In genomic region chr5:151676719-151677118, GRCh38 we compare ENCODE assay signal across 13 cellular contexts. TPM values are rescaled to one million over a fixed set of nuclear protein-coding genes. Genes with fewer than 3 reads are reported as not detected.
DNase-seq lines count a peak whose midpoint lies in the region; ATAC-seq and TF ChIP-seq lines count a peak whose summit lies in the region.
"Had no signal": no experiment of that assay in that cellular context is flagged by ENCODE, and none has a peak within 500 bp of the region (broad histone marks: within the 10 kb centered on the region; RNA-seq: fewer than 3 reads in every experiment).

No MANE protein-coding gene starts in this region.

- no peaks in the 10 kb centered on the region for H3K9me3 Mint-ChIP-seq in mesothelial cell of epicardium
- H3K9me3 Mint-ChIP-seq in CD4-positive, alpha-beta memory T cell = no peaks in the 10 kb centered on the region

- H3K27ac ChIP-seq in RWPE2 (ENCODE audit: poor library complexity, severe bottlenecking) = peak overlapping the region; percentile 31
- peak overlapping the region; percentile 21 for H3K27ac ChIP-seq in ectodermal cell (ENCODE audit: insufficient read depth, low read depth, low read length, poor library complexity, severe bottlenecking)
- H3K27ac ChIP-seq in thyroid gland = peak overlapping the region; percentile 55 to 83 (median 78)
- no peak overlapping the region for H3K27ac ChIP-seq in CD4-positive, alpha-beta memory T cell (ENCODE audit: low read depth, low read length)
- H3K27ac ChIP-seq: KMS-11 had no signal

- POLR2A ChIA-PET in CD4-positive, alpha-beta memory T cell (lab: Charles Lee; ENCODE audit: partially characterized antibody) = no interaction called here

- H3K4me1 Mint-ChIP-seq in mesothelial cell of epicardium = peaks cover 72% of the 10 kb centered on the region
- H3K4me1 Mint-ChIP-seq in CD4-positive, alpha-beta memory T cell = no peaks in the 10 kb centered on the region

- no peak overlapping the region for H3K4me3 ChIP-seq in RWPE2 (ENCODE audit: severe bottlenecking)
- H3K4me3 ChIP-seq in ectodermal cell (ENCODE audit: insufficient read depth, low read depth, low read length) = no peak overlapping the region
- no peak overlapping the region for H3K4me3 ChIP-seq in thyroid gland (replicated peaks in 1 of 3)
- no peak overlapping the region for H3K4me3 ChIP-seq in CD4-positive, alpha-beta memory T cell (ENCODE audit: low read length in 2 of 2)

- H3K36me3 Mint-ChIP-seq in mesothelial cell of epicardium = peaks cover 30% of the 10 kb centered on the region
- no peaks in the 10 kb centered on the region for H3K36me3 Mint-ChIP-seq in CD4-positive, alpha-beta memory T cell

- no peaks in the 10 kb centered on the region for H3K27me3 ChIP-seq in RWPE2 (ENCODE audit: insufficient read depth, poor library complexity, severe bottlenecking)
- H3K27me3 ChIP-seq in ectodermal cell (ENCODE audit: control insufficient read depth, insufficient read depth, low read length, poor library complexity, severe bottlenecking) = no peaks in the 10 kb centered on the region
- H3K27me3 ChIP-seq in thyroid gland = no peaks in the 10 kb centered on the region
- H3K27me3 ChIP-seq in CD4-positive, alpha-beta memory T cell (ENCODE audit: insufficient read depth, low read length) = no peaks in the 10 kb centered on the region

- H3K4me1 ChIP-seq in RWPE2 (ENCODE audit: insufficient read depth, poor library complexity, severe bottlenecking) = peaks cover 24% of the 10 kb centered on the region
- H3K4me1 ChIP-seq in ectodermal cell (ENCODE audit: control insufficient read depth, insufficient read depth, low read length) = peaks cover 32% of the 10 kb centered on the region
- H3K4me1 ChIP-seq in thyroid gland = peaks cover 21 to 91% of the 10 kb centered on the region in 2 donors
- H3K4me1 ChIP-seq in CD4-positive, alpha-beta memory T cell (ENCODE audit: insufficient read depth, low read length) = no peaks in the 10 kb centered on the region

- CTCF ChIA-PET in CD4-positive, alpha-beta memory T cell (lab: Charles Lee; ENCODE audit: partially characterized antibody) = no interaction called here

- WGBS in ectodermal cell, 2 experiments = 65 to 66% methylated on average over 2 of the region's 2 CpGs
- 71 to 72% methylated on average over 2 of the region's 2 CpGs for WGBS in thyroid gland, 2 donors

- TF ChIP-seq CTCF in RWPE2 (IDR thresholded peaks at IDR 0.05; ENCODE audit: poor library complexity, severe bottlenecking) (no peak), mesothelial cell of epicardium (IDR thresholded peaks at IDR 0.05; ENCODE audit: unreplicated experiment) (no peak), thyroid gland (IDR thresholded peaks at IDR 0.05) (no peak)

- no peak overlapping the region for H3K4me3 Mint-ChIP-seq in mesothelial cell of epicardium
- H3K4me3 Mint-ChIP-seq in CD4-positive, alpha-beta memory T cell = no peak overlapping the region

- DNase-seq in RWPE2 (ENCODE audit: low spot score) (no peak), mesothelial cell of epicardium (ENCODE audit: low spot score in 2 of 2, unreplicated experiment in 2 of 2) (no peak), thyroid gland (no peak), putamen (ENCODE audit: low spot score) (no peak)
- DNase-seq in stimulated activated CD4-positive, alpha-beta T cell treated with anti-CD3 and anti-CD28 coated beads, Interleukin-4, amount 100 ng/mL, for 4 hours = no peak
- no peak for DNase-seq in CD4-positive, alpha-beta memory T cell
- DNase-seq in activated effector memory CD4-positive, alpha-beta T cell treated with anti-CD3 and anti-CD28 coated beads, Interleukin-2, amount 50 U/mL, for 16 hours = no peak
- DNase-seq: activated CD4-positive, alpha-beta T cell treated with anti-CD3 and anti-CD28 coated beads for 48 hours; activated gamma-delta T cell treated with Interleukin-2 at 50 U/mL for 16 hours; kidney glomerular epithelial cell; SHP77 treated with DMSO at 0.1 percent for 48 hours had no signal

- intact Hi-C loops in thyroid gland (cut with DNase I) = no loop called here
- intact Hi-C loops in CD4-positive, alpha-beta memory T cell (cut with micrococcal nuclease) = no loop called here

- H3K27me3 Mint-ChIP-seq in mesothelial cell of epicardium (ENCODE audit: low read depth) = no peaks in the 10 kb centered on the region
- peaks cover 0 to 2% of the 10 kb centered on the region in 2 donors for H3K27me3 Mint-ChIP-seq in CD4-positive, alpha-beta memory T cell

- no peak for ATAC-seq in RWPE2 (ENCODE audit: low read depth)

- no peak for TF ChIP-seq POLR2A in thyroid gland (IDR thresholded peaks at IDR 0.05)

- peak overlapping the region; percentile 92 for H3K27ac Mint-ChIP-seq in mesothelial cell of epicardium
- no peak overlapping the region for H3K27ac Mint-ChIP-seq in CD4-positive, alpha-beta memory T cell

- H3K36me3 ChIP-seq in RWPE2 (ENCODE audit: low read depth) (peaks cover 95% of the 10 kb centered on the region), ectodermal cell (ENCODE audit: control insufficient read depth, insufficient read depth, low read length) (peaks cover 25% of the 10 kb centered on the region), thyroid gland (peaks cover 25% of the 10 kb centered on the region in 2 donors)
- no peaks in the 10 kb centered on the region for H3K36me3 ChIP-seq in CD4-positive, alpha-beta memory T cell (ENCODE audit: insufficient read depth, low read length)

- H3K9me3 ChIP-seq in RWPE2 (ENCODE audit: severe bottlenecking) = no peaks in the 10 kb centered on the region
- no peaks in the 10 kb centered on the region for H3K9me3 ChIP-seq in ectodermal cell (ENCODE audit: control insufficient read depth, low read length)
- H3K9me3 ChIP-seq in thyroid gland = no peaks in the 10 kb centered on the region
- H3K9me3 ChIP-seq in CD4-positive, alpha-beta memory T cell (ENCODE audit: control insufficient read depth in 1 of 2, low read length in 2 of 2) = no peaks in the 10 kb centered on the region

RNA-seq across cellular contexts. Expression of gene SPARC, which starts 10.0 kb away (rescaled TPM):
- 665 TPM for polyA plus RNA-seq in ectodermal cell (2013, experiment 1 of 4)
- polyA plus RNA-seq in ectodermal cell (2013, experiment 2 of 4) = 611 TPM
- polyA plus RNA-seq in ectodermal cell (2013, experiment 3 of 4) = 459 TPM
- polyA plus RNA-seq in ectodermal cell (2013, experiment 4 of 4) = 544 TPM
- total RNA-seq in mesothelial cell of epicardium = 2,843 to 2,896 TPM (median 2,890 TPM) in 3 replicates
- total RNA-seq in thyroid gland = 100 to 1,000 TPM; 302 to 327 (median 309) TPM
- under 1 TPM; 0.19 to 0.47 TPM for total RNA-seq in CD4-positive, alpha-beta memory T cell
- under 1 TPM in 1 of 2 donors, not detected in 1; 0.37 TPM for polyA plus RNA-seq in CD4-positive, alpha-beta memory T cell

Comparison
In these comparisons a context has a peak if more than half of its experiments do, and no peak if none do; other contexts are left out.
1. RNA of gene SPARC, which starts 10.0 kb away (total RNA-seq): 2,843 to 2,896 TPM in mesothelial cell of epicardium and 302 to 327 TPM in thyroid gland; 0.19 to 0.47 TPM in CD4-positive, alpha-beta memory T cell; every median in the first group is over 100 times any median in the second.